26 cellular contexts compared by ENCODE assay signal in the genomic region with DNA sequence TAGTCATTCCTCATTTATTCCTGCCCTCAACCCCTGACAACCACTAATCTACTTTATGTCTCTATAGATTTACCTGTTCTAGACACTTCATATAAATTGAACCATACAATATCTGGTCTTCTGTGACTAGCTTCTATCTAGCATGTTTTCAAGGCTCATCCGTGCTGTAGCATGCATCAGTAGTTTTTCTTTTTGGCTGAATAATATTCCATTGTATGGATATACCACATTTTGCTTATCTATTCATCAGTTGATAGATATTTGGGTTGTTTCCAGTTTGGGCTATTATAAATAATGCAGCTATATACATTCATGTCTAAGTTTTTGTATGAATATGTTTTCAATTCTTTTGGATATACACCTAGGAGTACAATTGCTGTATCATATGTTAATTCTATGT.
"Had no signal": no experiment of that assay in that cellular context is flagged by ENCODE, and none has a peak within 500 bp of the region (broad histone marks: within the 10 kb centered on the region; RNA-seq: fewer than 3 reads in every experiment).

No MANE protein-coding gene starts in this region.

- H3K9me3 ChIP-seq: testis, thoracic aorta, thyroid gland, transverse colon, vagina had no signal

- H3K27me3 ChIP-seq: suprapubic skin, testis, thyroid gland, tibial artery, tibial nerve, transverse colon, upper lobe of left lung, upper lobe of right lung, uterus, vagina had no signal

- H3K36me3 ChIP-seq: suprapubic skin, thoracic aorta, thyroid gland, tibial artery, tibial nerve, transverse colon, upper lobe of left lung, upper lobe of right lung, uterus, vagina had no signal

- FAIRE-seq: urothelium cell line had no signal

- DNase-seq: stimulated activated CD4-positive, alpha-beta T cell treated with anti-CD3 and anti-CD28 coated beads, Interleukin-2, amount 100 ng/mL, for 48 hours; stimulated activated CD4-positive, alpha-beta T cell treated with anti-CD3 and anti-CD28 coated beads, Interleukin-4, amount 100 ng/mL, for 1 hour; stimulated activated CD4-positive, alpha-beta T cell treated with anti-CD3 and anti-CD28 coated beads, Interleukin-4, amount 100 ng/mL, for 24 hours; stimulated activated CD4-positive, alpha-beta T cell treated with anti-CD3 and anti-CD28 coated beads, Interleukin-4, amount 100 ng/mL, for 4 hours; stimulated activated CD8-positive, alpha-beta memory T cell treated with anti-CD3 and anti-CD28 coated beads, Interleukin-4, amount 100 ng/mL, for 48 hours; stimulated activated naive B cell treated with anti-CD40 and anti-IgM and Interleukin-4, amounts not matched to agents 10 μg/mL and 1 μg/mL and 100 μg/mL, for 72 hours; stimulated activated naive CD4-positive, alpha-beta T cell; stimulated activated naive CD4-positive, alpha-beta T cell treated with Interleukin-2 at 50 U/mL for 16 hours; stimulated activated naive CD8-positive, alpha-beta T cell treated with anti-CD3 and anti-CD28 coated beads, Interleukin-15, amount 100 ng/mL, for 72 hours; stimulated activated naive CD8-positive, alpha-beta T cell treated with anti-CD3 and anti-CD28 coated beads, Interleukin-15, Interleukin-2, amounts not matched to agents 100 U/mL and 50 U/mL, for 24 hours; substantia nigra; testis; thyroid gland; tibial artery; transverse colon; trophoblast cell; upper lobe of left lung; upper lobe of right lung; uterus had no signal

- ATAC-seq: stimulated activated effector memory CD8-positive, alpha-beta T cell treated with anti-CD3 and anti-CD28 coated beads, Interleukin-12 subunit alpha, Interleukin-12 subunit beta, amount 100 ng/mL, for 72 hours; stimulated activated memory B cell treated with anti-CD40 and anti-IgM and Interleukin-4, amounts not matched to agents 10 μg/mL and 1 μg/mL and 100 μg/mL, for 72 hours; stimulated activated naive B cell treated with anti-CD40 and anti-IgM and Interleukin-4, amounts not matched to agents 10 μg/mL and 1 μg/mL and 100 μg/mL, for 72 hours; stimulated activated naive CD8-positive, alpha-beta T cell treated with anti-CD3 and anti-CD28 coated beads, Interleukin-15, amount 100 ng/mL, for 72 hours; stimulated activated naive CD8-positive, alpha-beta T cell treated with anti-CD3 and anti-CD28 coated beads, Interleukin-15, Interleukin-2, amounts not matched to agents 100 U/mL and 50 U/mL, for 24 hours; upper lobe of right lung had no signal

- H3K4me3 ChIP-seq: suprapubic skin, testis, thoracic aorta, thyroid gland, tibial artery, tibial nerve, transverse colon, upper lobe of left lung, upper lobe of right lung, uterus, vagina had no signal

- H3K4me1 ChIP-seq: suprapubic skin, testis, thyroid gland, tibial artery, tibial nerve, transverse colon, upper lobe of left lung, upper lobe of right lung, uterus, vagina had no signal

- H3K27ac ChIP-seq: suprapubic skin, testis, thoracic aorta, thyroid gland, tibial artery, tibial nerve, transverse colon, upper lobe of left lung, upper lobe of right lung, uterus, vagina had no signal
